Comparison of ENCODE assay signal across 9 cellular contexts in genomic region chr2:60530228-60530627, GRCh38. TPM values are rescaled to one million over a fixed set of nuclear protein-coding genes. Genes with fewer than 3 reads are reported as not detected.
DNase-seq lines count a peak whose midpoint lies in the region; ATAC-seq, FAIRE-seq and TF ChIP-seq lines count a peak whose summit lies in the region.
"Had no signal": no experiment of that assay in that cellular context is flagged by ENCODE, and none has a peak within 500 bp of the region (broad histone marks: within the 10 kb centered on the region; RNA-seq: fewer than 3 reads in every experiment).

No MANE protein-coding gene starts in this region.

- H3K27ac ChIP-seq in GM12878 (ENCODE audit: control insufficient read depth, insufficient read depth): 0 out of 2 replicates have a peak overlapping the region, but pooled peaks have one; percentile 41
- H3K27ac ChIP-seq in mucosa of rectum (ENCODE audit: low read depth in 2 of 2, low read length in 2 of 2): peak overlapping the region; percentile 72 to 81
- H3K27ac ChIP-seq: SJSA1 had no signal

- TF ChIP-seq EP300 in GM12878 (IDR thresholded peaks at IDR 0.05; ENCODE audit: borderline replicate concordance in 1 of 2, control insufficient read depth in 1 of 2, low read depth in 2 of 2, low read length in 2 of 2): no peak

- no peaks in the 10 kb centered on the region; a peak in 1 of 4 replicates for H3K36me3 ChIP-seq in GM12878 (ENCODE audit: control insufficient read depth in 2 of 2, insufficient read depth in 2 of 2, low read length in 1 of 2)
- H3K36me3 ChIP-seq in mucosa of rectum (ENCODE audit: control insufficient read depth in 2 of 2, insufficient read depth in 2 of 2, low read length in 2 of 2): peaks cover 0 to 4% of the 10 kb centered on the region in 2 donors
- H3K36me3 ChIP-seq: SJSA1 had no signal

- peaks cover 6% of the 10 kb centered on the region for H3K36me3 Mint-ChIP-seq in Calu3 (ENCODE audit: insufficient read depth, unreplicated experiment)

- peaks cover 84% of the 10 kb centered on the region for H3K79me2 ChIP-seq in GM12878 (ENCODE audit: control insufficient read depth, insufficient read depth, low read length)

- POLR2A ChIA-PET in GM12878 (lab: Charles Lee): interaction anchor here (0.6 kb wide), 1 partner anchor 1217 kb away, joined by 3 read pairs; no protein-coding TSS in a partner anchor

- TF ChIP-seq CTCF in Calu3 (IDR thresholded peaks at IDR 0.05; ENCODE audit: unreplicated experiment): no peak
- no peak for TF ChIP-seq CTCF in GM12878 (IDR thresholded peaks at IDR 0.05 in 2 of 3, conservative IDR thresholded peaks at IDR 0.05 in 1 of 3; ENCODE audit: control insufficient read depth in 2 of 3, extremely low read depth in 1 of 3, insufficient read depth in 1 of 3, low read depth in 3 of 3, low read length in 3 of 3)

- peak overlapping the region; percentile 32 for H3K27ac Mint-ChIP-seq in Calu3 (ENCODE audit: unreplicated experiment)

- H3K4me3 ChIP-seq in GM12878: 0 out of 2 replicates have a peak overlapping the region, but pooled peaks have one; percentile 49
- peak overlapping the region; percentile 49 to 62 for H3K4me3 ChIP-seq in mucosa of rectum (ENCODE audit: low read length in 2 of 2)
- H3K4me3 ChIP-seq: SJSA1 had no signal

- peaks cover 26% of the 10 kb centered on the region for H3K4me1 ChIP-seq in GM12878 (ENCODE audit: control insufficient read depth, insufficient read depth, low read length)
- peaks cover 47 to 51% of the 10 kb centered on the region in 2 donors for H3K4me1 ChIP-seq in mucosa of rectum (ENCODE audit: control insufficient read depth in 2 of 2, insufficient read depth in 2 of 2, low read length in 2 of 2)

- H3K4me2 ChIP-seq in GM12878 (ENCODE audit: control insufficient read depth, insufficient read depth): peak overlapping the region; percentile 78; the same call in 1 of the 2 replicates

- ATAC-seq in HG03354 (IDR thresholded peaks at IDR 0.05; ENCODE audit: poor library complexity, severe bottlenecking, unreplicated experiment) (peak; percentile 4), GM12878 (no peak), HG02981 (IDR thresholded peaks at IDR 0.05; ENCODE audit: unreplicated experiment) (no peak), HG02678 (IDR thresholded peaks at IDR 0.05; ENCODE audit: unreplicated experiment) (no peak)

- no peak overlapping the region for H2AFZ ChIP-seq in GM12878 (ENCODE audit: control insufficient read depth, low read depth, low read length)

- peak overlapping the region; percentile 24 for H3K9ac ChIP-seq in GM12878 (ENCODE audit: control insufficient read depth, insufficient read depth, low read length)
- H3K9ac ChIP-seq in mucosa of rectum (ENCODE audit: low read depth in 1 of 2, low read length in 2 of 2): peak overlapping the region; percentile 55 to 58

- CTCF ChIA-PET in Calu3 (lab: Charles Lee) (interaction anchor here (0.6 to 1.0 kb wide), 4 partner anchors 20 to 362 kb away, joined by 4 to 7 read pairs (median 5); no protein-coding TSS in a partner anchor), GM12878 (lab: Yijun Ruan, JAX) (no interaction called here)

- SMC1A ChIA-PET in GM12878 (lab: Charles Lee; ENCODE audit: uncharacterized antibody, unreplicated experiment): interaction anchor here (1.1 kb wide), 1 partner anchor 31 kb away, joined by 3 read pairs; no protein-coding TSS in a partner anchor

- peaks cover 38% of the 10 kb centered on the region for H3K4me1 Mint-ChIP-seq in Calu3 (ENCODE audit: low read depth, unreplicated experiment)

- H3K27me3 Mint-ChIP-seq in Calu3 (ENCODE audit: unreplicated experiment): peaks cover 77% of the 10 kb centered on the region

- H3K4me3 Mint-ChIP-seq in Calu3 (ENCODE audit: low read depth, unreplicated experiment): peak overlapping the region; percentile 55

- TF ChIP-seq POLR2A in GM12878 (IDR thresholded peaks at IDR 0.05; ENCODE audit: low read depth, low read length): no peak

- FAIRE-seq in GM12878 (lab: Jason Lieb, UNC) (no peak), GM19239 (lab: Jason Lieb, UNC) (no peak)

- no peak for TF ChIP-seq RAD21 in GM12878 (IDR thresholded peaks at IDR 0.05; ENCODE audit: insufficient read depth, low read depth, low read length)

- BruUV-seq in Calu3 (replicated peaks; lab: Mats Ljungman, UMichigan) (no TSS peak), GM12878 (replicated peaks; lab: Mats Ljungman, UMichigan) (no TSS peak)

- H3K9me3 ChIP-seq in GM12878 (replicated peaks; ENCODE audit: control insufficient read depth, insufficient read depth, low read length) (no peaks in the 10 kb centered on the region), mucosa of rectum (ENCODE audit: control insufficient read depth in 2 of 2, low read length in 2 of 2) (no peaks in the 10 kb centered on the region)
- H3K9me3 ChIP-seq: SJSA1 had no signal

- 94% methylated on average over 13 of the region's 13 CpGs for WGBS in GM12878 (ENCODE audit: insufficient coverage, insufficient replicate concordance, low lambda C conversion rate, missing lambda C conversion rate)

- RAD21 ChIA-PET in GM12878 (lab: Charles Lee; ENCODE audit: unreplicated experiment): interaction anchor here (0.6 to 1.3 kb wide), 2 partner anchors 27 to 83 kb away, joined by 3 read pairs; no protein-coding TSS in a partner anchor

- H4K20me1 ChIP-seq in GM12878 (ENCODE audit: control insufficient read depth, insufficient read depth): no peaks in the 10 kb centered on the region

- no peaks in the 10 kb centered on the region for H3K9me3 Mint-ChIP-seq in Calu3 (ENCODE audit: low read depth, unreplicated experiment)

- intact Hi-C loops in Calu3 (cut with micrococcal nuclease; ENCODE audit: unreplicated experiment): loop anchor here (2.0 kb wide), 1 partner anchor 47 kb away; no protein-coding TSS in a partner anchor
- intact Hi-C loops in GM12878 (cut with micrococcal nuclease; ENCODE audit: unreplicated experiment): no loop called here

- in situ Hi-C loops in GM12878 (cut with MboI): no loop called here

- no peaks in the 10 kb centered on the region; a peak in 1 of 4 replicates for H3K27me3 ChIP-seq in GM12878 (replicated peaks in 1 of 2; ENCODE audit: control insufficient read depth in 2 of 2, insufficient read depth in 2 of 2, low read length in 1 of 2)
- peaks cover 0 to 3% of the 10 kb centered on the region in 2 donors for H3K27me3 ChIP-seq in mucosa of rectum (ENCODE audit: control insufficient read depth in 2 of 2, insufficient read depth in 2 of 2, low read length in 2 of 2)

- DNase-seq in Calu3 (peak; percentile 26), GM12878 (ENCODE audit: low read depth, low spot score) (no peak), GM19239 (ENCODE audit: insufficient read length, low spot score) (no peak), NCI-H1694 (lab: John Stamatoyannopoulos, UW) (no peak)

TF ChIP-seq in GM12878, 131 proteins besides CTCF, POLR2A, EP300 and RAD21 (continues in another document):
- no peak for TF ChIP-seq SMAD1 (IDR thresholded peaks at IDR 0.05; ENCODE audit: low read depth, partially characterized antibody)
- TF ChIP-seq IRF5 (IDR thresholded peaks at IDR 0.05; ENCODE audit: borderline replicate concordance): no peak
- no peak for TF ChIP-seq NR2C1 (IDR thresholded peaks at IDR 0.05)
- no peak for TF ChIP-seq PML (IDR thresholded peaks at IDR 0.05; ENCODE audit: low read length)
- TF ChIP-seq SKIL (IDR thresholded peaks at IDR 0.05; ENCODE audit: low read depth, poor library complexity, severe bottlenecking): no peak
- TF ChIP-seq FOXM1 (IDR thresholded peaks at IDR 0.05; ENCODE audit: low read depth, low read length): no peak

RNA-seq across cellular contexts. Expression of gene BCL11A, which starts 23.2 kb away (rescaled TPM):
- total RNA-seq in Calu3 (2022) (8.1 and 8.5 TPM in 2 replicates), GM12878 (2014; rRNA removed) (12.6 and 13.2 TPM in 2 replicates), GM12878 (2014; rRNA removed; fragmentation: Illumina TruSeq; extraction: Trizol) (9.4 and 11.1 TPM in 2 replicates), GM12878 (2021) (22.7 and 26.6 TPM in 2 replicates)
- total RNA-seq in GM12878 (2013; cell fraction: nucleolus; rRNA removed): 2.6 and 3.2 TPM in 2 replicates
- polyA plus RNA-seq in GM12878 (2011; ENCODE audit: low read depth): 13.7 TPM
- polyA plus RNA-seq in GM12878 (2011; rRNA removed) (not detected in 2 replicates), GM12878 (2014; fragmentation: Illumina TruSeq; extraction: Trizol) (10.7 and 11.1 TPM in 2 replicates), GM12878 (2014; fragmentation: Nextera tagmentation; extraction: Ambion mirVana) (10 to 100 TPM in 1 of 2 experiments, 1 to 10 TPM in 1; 9.0 to 11.2 TPM), GM12878 (2014; rRNA removed) (7.5 and 8.1 TPM in 2 replicates), GM12878 (2016; fragmentation: Nextera tagmentation; extraction: Ambion mirVana) (1 to 10 TPM; 8.4 to 9.9 TPM)
- polyA plus RNA-seq in GM12878 (2011; cell fraction: cytosol; rRNA removed): not detected in 2 replicates
- not detected in 2 replicates for polyA plus RNA-seq in GM12878 (2011; cell fraction: nucleus; rRNA removed)
- polyA plus RNA-seq in GM12878 (2012): 21.4 TPM in 2 replicates
- polyA minus RNA-seq in GM12878 (2011; rRNA and poly(A)+ RNA removed): not detected in 2 replicates
- polyA minus RNA-seq in GM12878 (2011; cell fraction: cytosol; rRNA and poly(A)+ RNA removed): not detected in 2 replicates
- polyA minus RNA-seq in GM12878 (2011; cell fraction: nucleus; rRNA and poly(A)+ RNA removed): not detected in 2 replicates
